Comparison of ENCODE assay signal across 9 cellular contexts in the genomic region with DNA sequence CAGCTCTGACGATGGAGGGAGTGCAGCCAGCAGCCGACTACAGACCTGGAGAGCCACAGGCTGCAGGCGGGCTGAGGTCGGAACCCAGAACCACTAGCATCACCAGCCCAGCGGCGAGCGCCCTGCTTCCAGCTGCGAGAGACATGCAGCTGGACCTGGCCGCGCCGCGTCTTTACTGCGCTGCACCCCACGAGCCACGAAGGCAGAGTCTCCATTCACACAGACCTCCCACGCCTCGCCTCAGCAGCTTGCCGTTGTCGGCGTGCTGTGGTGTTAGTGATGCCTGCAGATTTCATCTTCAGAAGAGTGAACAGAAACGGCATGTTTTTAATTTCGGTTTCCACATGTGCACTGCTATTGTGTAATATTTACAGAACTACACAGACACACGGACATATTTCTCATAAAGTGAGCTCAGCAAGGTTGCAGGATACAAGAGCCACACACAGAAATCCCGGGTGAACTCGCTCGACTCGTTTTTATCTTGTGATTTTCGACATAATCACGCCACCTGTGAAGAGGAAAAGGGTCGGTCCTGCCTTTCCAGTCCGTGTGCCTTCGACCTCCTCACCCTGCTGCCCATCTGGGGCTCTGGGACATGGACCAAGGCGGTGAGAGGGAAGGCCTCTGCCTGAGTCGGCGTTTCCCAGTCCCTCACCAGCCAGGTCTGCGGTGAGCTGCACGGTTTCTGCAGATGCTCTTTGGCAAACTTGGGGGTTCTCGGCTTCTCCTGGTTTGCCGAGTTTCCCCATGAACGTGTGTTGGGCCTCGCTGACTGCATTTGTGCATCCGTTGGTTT.
A peak's percentile ranks its signal among the peaks of the same experiment; 100 is the strongest.
DNase-seq lines count a peak whose midpoint lies in the region; ATAC-seq and TF ChIP-seq lines count a peak whose summit lies in the region.
"Had no signal": no experiment of that assay in that cellular context is flagged by ENCODE, and none has a peak within 500 bp of the region (broad histone marks: within the 10 kb centered on the region; RNA-seq: fewer than 3 reads in every experiment).

No MANE protein-coding gene starts in this region.

- peaks cover 7% of the 10 kb centered on the region for H3K36me3 Mint-ChIP-seq in activated naive CD8-positive, alpha-beta T cell
- H3K36me3 Mint-ChIP-seq in stimulated activated memory B cell treated with anti-CD40 and anti-IgM and Interleukin-4, amounts not matched to agents 10 μg/mL and 1 μg/mL and 100 μg/mL, for 72 hours: peaks cover 43% of the 10 kb centered on the region

- no peaks in the 10 kb centered on the region; the same call in 1 of the 2 replicates for H3K36me3 ChIP-seq in BE2C
- no peaks in the 10 kb centered on the region for H3K36me3 ChIP-seq in SK-N-MC (ENCODE audit: insufficient read depth, low read length)

- in situ Hi-C loops in GM13976 (cut with MboI; ENCODE audit: low sequenced_read_pairs, unreplicated experiment): no loop called here

- H3K27me3 ChIP-seq in BE2C: no peaks in the 10 kb centered on the region
- H3K27me3 ChIP-seq: left lung had no signal

- no peak overlapping the region for H3K27ac ChIP-seq in SK-N-MC
- H3K27ac ChIP-seq: left lung had no signal

- H3K4me3 ChIP-seq in BE2C (ENCODE audit: low read depth, low read length): peak overlapping the region; percentile 34
- peak overlapping the region; percentile 43 for H3K4me3 ChIP-seq in SK-N-MC
- H3K4me3 ChIP-seq: left lung had no signal

- H3K9me3 Mint-ChIP-seq in activated naive CD8-positive, alpha-beta T cell (ENCODE audit: low read depth): no peaks in the 10 kb centered on the region
- no peaks in the 10 kb centered on the region for H3K9me3 Mint-ChIP-seq in stimulated activated memory B cell treated with anti-CD40 and anti-IgM and Interleukin-4, amounts not matched to agents 10 μg/mL and 1 μg/mL and 100 μg/mL, for 72 hours

- DNase-seq in BE2C (peak; percentile 66), SK-N-MC (ENCODE audit: low read depth, low spot score) (no peak), RKO (ENCODE audit: low spot score) (no peak), GM13976 (ENCODE audit: low spot score) (no peak)
- peak; percentile 41 to 60 (median 49) for DNase-seq in stimulated activated CD4-positive, alpha-beta T cell treated with anti-CD3 and anti-CD28 coated beads, Interleukin-12 subunit alpha, Interleukin-12 subunit beta, amount 100 ng/mL, for 48 hours (ENCODE audit: low read depth in 2 of 3, low spot score in 1 of 3)

- H3K9ac ChIP-seq in SK-N-MC (ENCODE audit: insufficient read length): no peak overlapping the region

- no peak overlapping the region for H3K27ac Mint-ChIP-seq in activated naive CD8-positive, alpha-beta T cell
- H3K27ac Mint-ChIP-seq in stimulated activated memory B cell treated with anti-CD40 and anti-IgM and Interleukin-4, amounts not matched to agents 10 μg/mL and 1 μg/mL and 100 μg/mL, for 72 hours: no peak overlapping the region

- TF ChIP-seq CTCF in BE2C (IDR thresholded peaks at IDR 0.05; ENCODE audit: low read depth, low read length) (no peak), GM13976 (IDR thresholded peaks at IDR 0.05; ENCODE audit: borderline replicate concordance, control extremely low read depth, extremely low read depth, insufficient read depth, missing control alignments) (no peak)

- peaks cover 24% of the 10 kb centered on the region for H3K4me1 ChIP-seq in BE2C

- no peaks in the 10 kb centered on the region for H3K27me3 Mint-ChIP-seq in activated naive CD8-positive, alpha-beta T cell
- H3K27me3 Mint-ChIP-seq in stimulated activated memory B cell treated with anti-CD40 and anti-IgM and Interleukin-4, amounts not matched to agents 10 μg/mL and 1 μg/mL and 100 μg/mL, for 72 hours: no peaks in the 10 kb centered on the region

- peaks cover 84% of the 10 kb centered on the region for H3K4me1 Mint-ChIP-seq in activated naive CD8-positive, alpha-beta T cell (ENCODE audit: low read depth)
- H3K4me1 Mint-ChIP-seq in stimulated activated memory B cell treated with anti-CD40 and anti-IgM and Interleukin-4, amounts not matched to agents 10 μg/mL and 1 μg/mL and 100 μg/mL, for 72 hours: peaks cover 58% of the 10 kb centered on the region

- H3K9me3 ChIP-seq in BE2C: no peaks in the 10 kb centered on the region
- no peaks in the 10 kb centered on the region for H3K9me3 ChIP-seq in SK-N-MC (ENCODE audit: low read depth, low read length)
- H3K9me3 ChIP-seq: left lung had no signal

- no peak for ATAC-seq in stimulated activated memory B cell treated with anti-CD40 and anti-IgM and Interleukin-4, amounts not matched to agents 10 μg/mL and 1 μg/mL and 100 μg/mL, for 72 hours
- ATAC-seq in GM18502 (IDR thresholded peaks at IDR 0.05; ENCODE audit: poor library complexity, unreplicated experiment): no peak
- ATAC-seq: left lung had no signal

- H3K4me3 Mint-ChIP-seq in activated naive CD8-positive, alpha-beta T cell: peak overlapping the region; percentile 57
- no peak overlapping the region for H3K4me3 Mint-ChIP-seq in stimulated activated memory B cell treated with anti-CD40 and anti-IgM and Interleukin-4, amounts not matched to agents 10 μg/mL and 1 μg/mL and 100 μg/mL, for 72 hours

Comparison
In these comparisons a context has a peak if more than half of its experiments do, and no peak if none do; other contexts are left out.
1. DNase-seq: peak in BE2C (single experiment) and stimulated activated CD4-positive, alpha-beta T cell treated with anti-CD3 and anti-CD28 coated beads, Interleukin-12 subunit alpha, Interleukin-12 subunit beta, amount 100 ng/mL, for 48 hours (3 of 3); none in SK-N-MC (single experiment), RKO (single experiment) and GM13976 (single experiment).